8 cellular contexts compared by ENCODE assay signal in genomic region chr19:13154911-13155471, GRCh38. TPM values are rescaled to one million over a fixed set of nuclear protein-coding genes. Genes with fewer than 3 reads are reported as not detected.
DNase-seq lines count a peak whose midpoint lies in the region; ATAC-seq, FAIRE-seq and TF ChIP-seq lines count a peak whose summit lies in the region.

No MANE protein-coding gene starts in this region.

- peak overlapping the region; percentile 95 for H3K27ac ChIP-seq in HepG2 (ENCODE audit: extremely low read length, insufficient read depth, low read length)

- intact Hi-C loops in HepG2 (cut with micrococcal nuclease; ENCODE audit: unreplicated experiment): loop anchor here (5.0 kb wide), 2 partner anchors 38 to 692 kb away; partner anchors contain the start of genes NACC1 and TRMT1

- ATAC-seq in HepG2: peak; percentile 14

- DNase-seq in NCI-H128 (lab: John Stamatoyannopoulos, UW; ENCODE audit: unreplicated experiment): peak; percentile 44
- peak; percentile 78 for DNase-seq in activated CD4-positive, alpha-beta T cell treated with anti-CD3 and anti-CD28 coated beads for 1 hour
- peak; percentile 71 for DNase-seq in choroid plexus epithelial cell (ENCODE audit: low read depth)
- DNase-seq in HepG2 (ENCODE audit: low spot score): peak; percentile 75
- peak; percentile 64 to 67 (median 64) for DNase-seq in stimulated activated CD4-positive, alpha-beta T cell treated with anti-CD3 and anti-CD28 coated beads, TNF-alpha, amount 100 ng/mL, for 1 hour (ENCODE audit: low read depth in 3 of 3, low spot score in 1 of 3)
- no peak for DNase-seq in SHP77 treated with DMSO at 0.1 percent for 48 hours (lab: John Stamatoyannopoulos, UW)
- DNase-seq in NCI-H1930 (lab: John Stamatoyannopoulos, UW): no peak

- in situ Hi-C loops in HepG2 (cut with HindIII; ENCODE audit: extremely low pct_ligation_motif_present, low pct_unique_long_range_greater_than_20kb): loop anchor here (5.0 kb wide), 2 partner anchors 37 to 38 kb away; partner anchors contain the start of genes NACC1 and TRMT1

- BruUV-seq in HepG2 (replicated peaks; lab: Mats Ljungman, UMichigan): no TSS peak

- WGBS in HepG2 (ENCODE audit: low lambda C conversion rate): under 1% methylated on average over 16 of the region's 24 CpGs

- TF ChIP-seq POLR2A in GM10847 (IDR thresholded peaks at IDR 0.05; ENCODE audit: extremely low read depth, insufficient read length) (peak; percentile 2), HepG2 (IDR thresholded peaks at IDR 0.05; ENCODE audit: insufficient read depth in 1 of 2, low read depth in 2 of 2, low read length in 2 of 2) (peak; percentile 6 to 69; a peak in 2 of 4 replicates)

- H3K9ac ChIP-seq in HepG2 (ENCODE audit: insufficient read depth, low read depth, low read length): peak overlapping the region; percentile 94

- TF ChIP-seq EP300 in HepG2 (IDR thresholded peaks at IDR 0.05; ENCODE audit: low read depth in 2 of 2, low read length in 2 of 2) (no peak), HepG2 (CRISPR knock-in tag; IDR thresholded peaks at IDR 0.05; ENCODE audit: borderline replicate concordance) (no peak)

- no peak overlapping the region for H2AFZ ChIP-seq in HepG2 (ENCODE audit: low read length)

- H3K36me3 ChIP-seq in HepG2 (replicated peaks in 1 of 2; ENCODE audit: control insufficient read depth in 1 of 2, insufficient read depth in 2 of 2, low read length in 2 of 2): no peaks in the 10 kb centered on the region

- POLR2A ChIA-PET in HepG2 (lab: Yijun Ruan, JAX): interaction anchor here (0.7 to 3.0 kb wide), 13 partner anchors 9 to 177 kb away, joined by 3 to 63 read pairs (median 5); partner anchors contain the start of gene NACC1

- no peaks in the 10 kb centered on the region for H3K9me3 ChIP-seq in HepG2 (ENCODE audit: low read length)

- peak overlapping the region; percentile 96 for H3K4me2 ChIP-seq in HepG2 (ENCODE audit: low read depth, low read length)

- CTCF ChIA-PET in HepG2 (lab: Yijun Ruan, JAX; ENCODE audit: low intra/inter-chr PET ratio, low total read pairs): interaction anchor here (1.2 kb wide), 1 partner anchor 41 kb away, joined by 3 read pairs; no protein-coding TSS in a partner anchor

- H4K20me1 ChIP-seq in HepG2 (ENCODE audit: insufficient read depth, low read length): peaks cover 3% of the 10 kb centered on the region; the same call in 1 of the 2 replicates

- H3K27me3 ChIP-seq in HepG2 (ENCODE audit: control insufficient read depth in 1 of 2, insufficient read depth in 2 of 2, low read length in 2 of 2): no peaks in the 10 kb centered on the region; a peak in 1 of 5 replicates

- no peak for FAIRE-seq in HepG2 (lab: Jason Lieb, UNC)

- peak overlapping the region; percentile 91 for H3K4me3 ChIP-seq in choroid plexus epithelial cell (ENCODE audit: low read depth, low read length)
- H3K4me3 ChIP-seq in HepG2 (replicated peaks in 1 of 3; ENCODE audit: insufficient read depth in 1 of 3, low read depth in 2 of 3, low read length in 3 of 3): peak overlapping the region; percentile 57 to 91 (median 74)

- 0 out of 2 replicates have a peak, but pooled peaks have one; percentile 8 for TF ChIP-seq RAD21 in HepG2 (CRISPR knock-in tag; IDR thresholded peaks at IDR 0.05)

- TF ChIP-seq CTCF in choroid plexus epithelial cell (conservative IDR thresholded peaks at IDR 0.05; ENCODE audit: low read depth, low read length) (peak; percentile 49), HepG2 (CRISPR knock-in tag; IDR thresholded peaks at IDR 0.05) (peak; percentile 38)

- H3K4me1 ChIP-seq in HepG2 (ENCODE audit: insufficient read depth, low read length): peaks cover 32% of the 10 kb centered on the region

- H3K79me2 ChIP-seq in HepG2 (ENCODE audit: insufficient read depth, low read length): peaks cover 39% of the 10 kb centered on the region

RNA-seq across cellular contexts. Expression of gene IER2, which starts 4.8 kb away (rescaled TPM):
- 10.0 and 14.3 TPM in 2 replicates for total RNA-seq in HepG2 (2016; rRNA removed; fragmentation: Illumina TruSeq; extraction: Trizol)
- 5.0 and 5.9 TPM in 2 replicates for total RNA-seq in HepG2 (2016; cell fraction: cytosol; rRNA removed; fragmentation: Illumina TruSeq; extraction: Trizol; ENCODE audit: low read depth)
- total RNA-seq in HepG2 (2016; cell fraction: insoluble cytoplasmic fraction; rRNA removed; fragmentation: Illumina TruSeq; extraction: Trizol): 8.1 and 16.1 TPM in 2 replicates
- total RNA-seq in HepG2 (2016; cell fraction: membrane; rRNA removed; fragmentation: Illumina TruSeq; extraction: Trizol): 10.0 and 11.1 TPM in 2 replicates
- total RNA-seq in HepG2 (2016; cell fraction: nucleus; rRNA removed; fragmentation: Illumina TruSeq; extraction: Trizol): 12.6 and 13.6 TPM in 2 replicates
- polyA plus RNA-seq in HepG2 (2011; rRNA removed): 10.1 and 12.9 TPM in 2 replicates
- polyA plus RNA-seq in HepG2 (2011; cell fraction: cytosol; rRNA removed): 14.4 and 15.3 TPM in 2 replicates
- polyA plus RNA-seq in HepG2 (2011; cell fraction: nucleus; rRNA removed): 84.6 and 97.2 TPM in 2 replicates
- 20.1 and 25.8 TPM in 2 replicates for polyA plus RNA-seq in HepG2 (2012)
- 5.5 and 5.8 TPM in 2 replicates for polyA plus RNA-seq in HepG2 (2016; cell fraction: cytosol; fragmentation: Illumina TruSeq; extraction: Trizol; ENCODE audit: low read depth)
- polyA plus RNA-seq in HepG2 (2016; cell fraction: insoluble cytoplasmic fraction; fragmentation: Illumina TruSeq; extraction: Trizol; ENCODE audit: low read depth): 17.5 and 22.6 TPM in 2 replicates
- 9.7 and 9.8 TPM in 2 replicates for polyA plus RNA-seq in HepG2 (2016; cell fraction: membrane; fragmentation: Illumina TruSeq; extraction: Trizol; ENCODE audit: low read depth)
- 39.1 and 40.8 TPM in 2 replicates for polyA plus RNA-seq in HepG2 (2016; cell fraction: nucleus; fragmentation: Illumina TruSeq; extraction: Trizol; ENCODE audit: insufficient read depth, low read depth)
- polyA minus RNA-seq in HepG2 (2011; rRNA and poly(A)+ RNA removed; ENCODE audit: low replicate concordance): 8.1 and 9.7 TPM in 2 replicates
- polyA minus RNA-seq in HepG2 (2011; cell fraction: cytosol; rRNA and poly(A)+ RNA removed): 7.0 and 7.3 TPM in 2 replicates
- polyA minus RNA-seq in HepG2 (2011; cell fraction: nucleus; rRNA and poly(A)+ RNA removed): 9.7 and 9.9 TPM in 2 replicates

RNA-seq across cellular contexts. Expression of gene STX10, which starts 4.8 kb away (rescaled TPM):
- 36.8 and 47.9 TPM in 2 replicates for total RNA-seq in HepG2 (2016; rRNA removed; fragmentation: Illumina TruSeq; extraction: Trizol)
- 56.0 and 67.5 TPM in 2 replicates for total RNA-seq in HepG2 (2016; cell fraction: cytosol; rRNA removed; fragmentation: Illumina TruSeq; extraction: Trizol; ENCODE audit: low read depth)
- total RNA-seq in HepG2 (2016; cell fraction: insoluble cytoplasmic fraction; rRNA removed; fragmentation: Illumina TruSeq; extraction: Trizol): 33.4 and 50.3 TPM in 2 replicates
- 78.5 and 90.1 TPM in 2 replicates for total RNA-seq in HepG2 (2016; cell fraction: membrane; rRNA removed; fragmentation: Illumina TruSeq; extraction: Trizol)
- 27.2 and 35.2 TPM in 2 replicates for total RNA-seq in HepG2 (2016; cell fraction: nucleus; rRNA removed; fragmentation: Illumina TruSeq; extraction: Trizol)
- polyA plus RNA-seq in HepG2 (2011; rRNA removed): 66.4 and 85.5 TPM in 2 replicates
- 58.0 and 78.9 TPM in 2 replicates for polyA plus RNA-seq in HepG2 (2011; cell fraction: cytosol; rRNA removed)
- polyA plus RNA-seq in HepG2 (2011; cell fraction: nucleus; rRNA removed): 198 and 219 TPM in 2 replicates
- polyA plus RNA-seq in HepG2 (2012): 28.8 and 43.3 TPM in 2 replicates
- polyA plus RNA-seq in HepG2 (2016; cell fraction: cytosol; fragmentation: Illumina TruSeq; extraction: Trizol; ENCODE audit: low read depth): 79.7 and 89.7 TPM in 2 replicates
- 39.4 and 44.9 TPM in 2 replicates for polyA plus RNA-seq in HepG2 (2016; cell fraction: insoluble cytoplasmic fraction; fragmentation: Illumina TruSeq; extraction: Trizol; ENCODE audit: low read depth)
- 85.7 and 88.6 TPM in 2 replicates for polyA plus RNA-seq in HepG2 (2016; cell fraction: membrane; fragmentation: Illumina TruSeq; extraction: Trizol; ENCODE audit: low read depth)
- 76.5 and 85.3 TPM in 2 replicates for polyA plus RNA-seq in HepG2 (2016; cell fraction: nucleus; fragmentation: Illumina TruSeq; extraction: Trizol; ENCODE audit: insufficient read depth, low read depth)
- 37.6 and 153 TPM in 2 replicates for polyA minus RNA-seq in HepG2 (2011; rRNA and poly(A)+ RNA removed; ENCODE audit: low replicate concordance)
- 11.9 and 14.2 TPM in 2 replicates for polyA minus RNA-seq in HepG2 (2011; cell fraction: cytosol; rRNA and poly(A)+ RNA removed)
- polyA minus RNA-seq in HepG2 (2011; cell fraction: nucleus; rRNA and poly(A)+ RNA removed): 10.3 and 12.1 TPM in 2 replicates

RNA-seq across cellular contexts. Expression of gene NACC1, which starts 36.9 kb away (rescaled TPM):
- 31.8 and 46.7 TPM in 2 replicates for total RNA-seq in HepG2 (2016; rRNA removed; fragmentation: Illumina TruSeq; extraction: Trizol)
- 6.8 and 8.2 TPM in 2 replicates for total RNA-seq in HepG2 (2016; cell fraction: cytosol; rRNA removed; fragmentation: Illumina TruSeq; extraction: Trizol; ENCODE audit: low read depth)
- 29.7 and 42.3 TPM in 2 replicates for total RNA-seq in HepG2 (2016; cell fraction: insoluble cytoplasmic fraction; rRNA removed; fragmentation: Illumina TruSeq; extraction: Trizol)
- total RNA-seq in HepG2 (2016; cell fraction: membrane; rRNA removed; fragmentation: Illumina TruSeq; extraction: Trizol): 37.1 and 38.6 TPM in 2 replicates
- 21.0 and 21.3 TPM in 2 replicates for total RNA-seq in HepG2 (2016; cell fraction: nucleus; rRNA removed; fragmentation: Illumina TruSeq; extraction: Trizol)
- 42.3 and 55.2 TPM in 2 replicates for polyA plus RNA-seq in HepG2 (2011; rRNA removed)
- 33.3 and 62.6 TPM in 2 replicates for polyA plus RNA-seq in HepG2 (2011; cell fraction: cytosol; rRNA removed)
- polyA plus RNA-seq in HepG2 (2011; cell fraction: nucleus; rRNA removed): 93.5 and 114 TPM in 2 replicates
- polyA plus RNA-seq in HepG2 (2012): 13.2 and 18.2 TPM in 2 replicates
- 6.3 and 6.7 TPM in 2 replicates for polyA plus RNA-seq in HepG2 (2016; cell fraction: cytosol; fragmentation: Illumina TruSeq; extraction: Trizol; ENCODE audit: low read depth)
- 35.6 and 46.3 TPM in 2 replicates for polyA plus RNA-seq in HepG2 (2016; cell fraction: insoluble cytoplasmic fraction; fragmentation: Illumina TruSeq; extraction: Trizol; ENCODE audit: low read depth)
- 28.2 and 28.5 TPM in 2 replicates for polyA plus RNA-seq in HepG2 (2016; cell fraction: membrane; fragmentation: Illumina TruSeq; extraction: Trizol; ENCODE audit: low read depth)
- 37.4 and 39.4 TPM in 2 replicates for polyA plus RNA-seq in HepG2 (2016; cell fraction: nucleus; fragmentation: Illumina TruSeq; extraction: Trizol; ENCODE audit: insufficient read depth, low read depth)
- 91.1 and 200 TPM in 2 replicates for polyA minus RNA-seq in HepG2 (2011; rRNA and poly(A)+ RNA removed; ENCODE audit: low replicate concordance)
- polyA minus RNA-seq in HepG2 (2011; cell fraction: cytosol; rRNA and poly(A)+ RNA removed): 45.0 and 58.7 TPM in 2 replicates
- polyA minus RNA-seq in HepG2 (2011; cell fraction: nucleus; rRNA and poly(A)+ RNA removed): 12.7 and 13.6 TPM in 2 replicates

RNA-seq across cellular contexts. Expression of gene TRMT1, which starts 38.5 kb away (rescaled TPM):
- 27.9 and 44.1 TPM in 2 replicates for total RNA-seq in HepG2 (2016; rRNA removed; fragmentation: Illumina TruSeq; extraction: Trizol)
- 9.6 and 11.8 TPM in 2 replicates for total RNA-seq in HepG2 (2016; cell fraction: cytosol; rRNA removed; fragmentation: Illumina TruSeq; extraction: Trizol; ENCODE audit: low read depth)
- 23.9 and 45.4 TPM in 2 replicates for total RNA-seq in HepG2 (2016; cell fraction: insoluble cytoplasmic fraction; rRNA removed; fragmentation: Illumina TruSeq; extraction: Trizol)
- total RNA-seq in HepG2 (2016; cell fraction: membrane; rRNA removed; fragmentation: Illumina TruSeq; extraction: Trizol): 14.3 and 15.5 TPM in 2 replicates
- 55.3 and 60.2 TPM in 2 replicates for total RNA-seq in HepG2 (2016; cell fraction: nucleus; rRNA removed; fragmentation: Illumina TruSeq; extraction: Trizol)
- polyA plus RNA-seq in HepG2 (2011; rRNA removed): 35.5 and 42.9 TPM in 2 replicates
- polyA plus RNA-seq in HepG2 (2011; cell fraction: cytosol; rRNA removed): 16.0 and 24.0 TPM in 2 replicates
- 421 and 529 TPM in 2 replicates for polyA plus RNA-seq in HepG2 (2011; cell fraction: nucleus; rRNA removed)
- 22.9 and 29.0 TPM in 2 replicates for polyA plus RNA-seq in HepG2 (2012)
- polyA plus RNA-seq in HepG2 (2016; cell fraction: cytosol; fragmentation: Illumina TruSeq; extraction: Trizol; ENCODE audit: low read depth): 9.7 and 9.9 TPM in 2 replicates
- 24.6 and 27.1 TPM in 2 replicates for polyA plus RNA-seq in HepG2 (2016; cell fraction: insoluble cytoplasmic fraction; fragmentation: Illumina TruSeq; extraction: Trizol; ENCODE audit: low read depth)
- polyA plus RNA-seq in HepG2 (2016; cell fraction: membrane; fragmentation: Illumina TruSeq; extraction: Trizol; ENCODE audit: low read depth): 10.7 and 11.5 TPM in 2 replicates
- polyA plus RNA-seq in HepG2 (2016; cell fraction: nucleus; fragmentation: Illumina TruSeq; extraction: Trizol; ENCODE audit: insufficient read depth, low read depth): 144 and 171 TPM in 2 replicates
- 61.2 and 61.3 TPM in 2 replicates for polyA minus RNA-seq in HepG2 (2011; rRNA and poly(A)+ RNA removed; ENCODE audit: low replicate concordance)
- polyA minus RNA-seq in HepG2 (2011; cell fraction: cytosol; rRNA and poly(A)+ RNA removed): 12.5 and 24.5 TPM in 2 replicates
- 44.6 and 48.9 TPM in 2 replicates for polyA minus RNA-seq in HepG2 (2011; cell fraction: nucleus; rRNA and poly(A)+ RNA removed)

RNA-seq across cellular contexts. Expression of gene LYL1, which starts 52.3 kb away (rescaled TPM):
- total RNA-seq in HepG2 (2016; rRNA removed; fragmentation: Illumina TruSeq; extraction: Trizol): 0.69 and 0.75 TPM in 2 replicates
- 0.79 and 0.91 TPM in 2 replicates for total RNA-seq in HepG2 (2016; cell fraction: cytosol; rRNA removed; fragmentation: Illumina TruSeq; extraction: Trizol; ENCODE audit: low read depth)
- 0.40 and 0.97 TPM in 2 replicates for total RNA-seq in HepG2 (2016; cell fraction: insoluble cytoplasmic fraction; rRNA removed; fragmentation: Illumina TruSeq; extraction: Trizol)
- 0.74 and 0.90 TPM in 2 replicates for total RNA-seq in HepG2 (2016; cell fraction: membrane; rRNA removed; fragmentation: Illumina TruSeq; extraction: Trizol)
- total RNA-seq in HepG2 (2016; cell fraction: nucleus; rRNA removed; fragmentation: Illumina TruSeq; extraction: Trizol): 0.31 and 0.75 TPM in 2 replicates
- polyA plus RNA-seq in HepG2 (2011; rRNA removed): 0.72 and 0.92 TPM in 2 replicates
- polyA plus RNA-seq in HepG2 (2011; cell fraction: cytosol; rRNA removed): 0.71 and 1.6 TPM in 2 replicates
- 2.0 and 2.6 TPM in 2 replicates for polyA plus RNA-seq in HepG2 (2011; cell fraction: nucleus; rRNA removed)
- 0.31 and 0.32 TPM in 2 replicates for polyA plus RNA-seq in HepG2 (2012)
- polyA plus RNA-seq in HepG2 (2016; cell fraction: cytosol; fragmentation: Illumina TruSeq; extraction: Trizol; ENCODE audit: low read depth): 0.57 and 0.66 TPM in 2 replicates
- polyA plus RNA-seq in HepG2 (2016; cell fraction: insoluble cytoplasmic fraction; fragmentation: Illumina TruSeq; extraction: Trizol; ENCODE audit: low read depth): 0.51 and 0.59 TPM in 2 replicates
- polyA plus RNA-seq in HepG2 (2016; cell fraction: membrane; fragmentation: Illumina TruSeq; extraction: Trizol; ENCODE audit: low read depth): 0.76 and 0.86 TPM in 2 replicates
- polyA plus RNA-seq in HepG2 (2016; cell fraction: nucleus; fragmentation: Illumina TruSeq; extraction: Trizol; ENCODE audit: insufficient read depth, low read depth): 0.93 and 1.5 TPM in 2 replicates
- polyA minus RNA-seq in HepG2 (2011; rRNA and poly(A)+ RNA removed; ENCODE audit: low replicate concordance): 0.09 and 1.9 TPM in 2 replicates
- 0.49 and 0.70 TPM in 2 replicates for polyA minus RNA-seq in HepG2 (2011; cell fraction: cytosol; rRNA and poly(A)+ RNA removed)
- polyA minus RNA-seq in HepG2 (2011; cell fraction: nucleus; rRNA and poly(A)+ RNA removed): 0.64 and 1.1 TPM in 2 replicates

Comparison
In these comparisons a context has a peak if more than half of its experiments do, and no peak if none do; other contexts are left out.
1. DNase-seq: peak in NCI-H128 (single experiment), activated CD4-positive, alpha-beta T cell treated with anti-CD3 and anti-CD28 coated beads for 1 hour (single experiment), choroid plexus epithelial cell (single experiment), HepG2 (single experiment) and stimulated activated CD4-positive, alpha-beta T cell treated with anti-CD3 and anti-CD28 coated beads, TNF-alpha, amount 100 ng/mL, for 1 hour (3 of 3); none in SHP77 treated with DMSO at 0.1 percent for 48 hours (single experiment) and NCI-H1930 (0 of 2).